31 cellular contexts compared by ENCODE assay signal in the genomic region with DNA sequence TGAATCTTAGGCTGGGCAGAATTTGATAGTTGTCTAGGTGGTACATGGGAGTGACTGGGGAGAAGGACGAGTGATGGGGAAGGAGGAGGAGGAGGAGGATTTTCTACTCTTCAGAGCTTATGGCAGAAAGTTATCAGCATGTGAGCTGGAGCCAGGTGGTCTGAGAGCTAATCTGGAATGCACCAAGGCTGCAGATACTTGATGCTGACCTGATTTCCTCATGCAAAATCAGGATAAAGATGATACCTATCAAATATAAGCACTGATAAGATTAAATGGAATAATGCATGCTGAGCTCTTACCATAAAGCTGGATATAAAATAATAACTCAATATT.
"Had no signal": no experiment of that assay in that cellular context is flagged by ENCODE, and none has a peak within 500 bp of the region (broad histone marks: within the 10 kb centered on the region; RNA-seq: fewer than 3 reads in every experiment).

No MANE protein-coding gene starts in this region.

- H3K4me1 Mint-ChIP-seq: activated CD4-positive, alpha-beta T cell treated with anti-CD3 and anti-CD28 coated beads for 36 hours; activated CD4-positive, alpha-beta T cell treated with anti-CD3 and anti-CD28 coated beads, Interleukin-2, amount 10 ng/mL, durations not matched to agents 7 days and 5 days; activated naive CD4-positive, alpha-beta T cell treated with anti-CD3 and anti-CD28 coated beads, Interleukin-2, amount 50 U/mL, for 24 hours; activated naive CD8-positive, alpha-beta T cell treated with anti-CD3 and anti-CD28 coated beads, Interleukin-2, amount 10 ng/mL, durations not matched to agents 7 days and 5 days; central memory CD8-positive, alpha-beta T cell had no signal

- H3K36me3 ChIP-seq: ascending aorta, cardiac muscle cell, Peyer's patch, SJSA1 had no signal

- ATAC-seq: activated CD4-positive, alpha-beta T cell treated with anti-CD3 and anti-CD28 coated beads for 36 hours; activated CD4-positive, CD25-positive, alpha-beta regulatory T cell treated with anti-CD3 and anti-CD28 coated beads, Interleukin-2, amount 50 U/mL, for 24 hours; activated CD8-positive, alpha-beta T cell treated with anti-CD3 and anti-CD28 coated beads, Interleukin-2, amount 10 ng/mL, durations not matched to agents 7 days and 5 days; PC-3 had no signal

- H3K4me1 ChIP-seq: ascending aorta, Peyer's patch, SJSA1 had no signal

- DNase-seq: activated CD4-positive, alpha-beta T cell treated with anti-CD3 and anti-CD28 coated beads for 36 hours; activated CD4-positive, alpha-beta T cell treated with anti-CD3 and anti-CD28 coated beads, Interleukin-2, amount 10 ng/mL, durations not matched to agents 7 days and 5 days; activated CD4-positive, alpha-beta T cell treated with anti-CD3 and anti-CD28 coated beads, Interleukin-2, amount 50 U/mL, for 48 hours; activated CD8-positive, alpha-beta T cell treated with anti-CD3 and anti-CD28 coated beads, Interleukin-2, amount 10 ng/mL, durations not matched to agents 7 days and 5 days; activated gamma-delta T cell; activated naive CD4-positive, alpha-beta T cell treated with Interleukin-2 at 50 U/mL for 16 hours; activated naive CD8-positive, alpha-beta T cell treated with anti-CD3 and anti-CD28 coated beads, Interleukin-2, amount 10 ng/mL, durations not matched to agents 7 days and 5 days; activated T-cell treated with anti-CD3 and anti-CD28 coated beads, Interleukin-2, amount 50 U/mL, for 24 hours; amygdala; NCI-H1092 treated with DMSO at 0.1 percent for 48 hours; NCI-H1417; NCI-H146; NCI-H187; NCI-H2029 treated with DMSO at 0.1 percent for 48 hours; NCI-H2107; NCI-H2171; NCI-H510A; NCI-H69; NK-92 treated with Interleukin-12 subunit alpha and Interleukin-12 subunit beta, amount 100 ng/mL, for 24 hours; PC-3; Peyer's patch; RPMI8226; SHP77 treated with DMSO at 0.1 percent for 48 hours; T1000 had no signal

- H3K4me3 ChIP-seq: ascending aorta, cardiac muscle cell, Peyer's patch, SJSA1 had no signal

- H3K4me3 Mint-ChIP-seq: activated CD4-positive, alpha-beta T cell treated with anti-CD3 and anti-CD28 coated beads for 36 hours; activated CD4-positive, alpha-beta T cell treated with anti-CD3 and anti-CD28 coated beads, Interleukin-2, amount 10 ng/mL, durations not matched to agents 7 days and 5 days; activated CD8-positive, alpha-beta T cell treated with anti-CD3 and anti-CD28 coated beads, Interleukin-2, amount 10 ng/mL, durations not matched to agents 7 days and 5 days; activated naive CD4-positive, alpha-beta T cell treated with anti-CD3 and anti-CD28 coated beads, Interleukin-2, amount 50 U/mL, for 24 hours; activated naive CD8-positive, alpha-beta T cell treated with anti-CD3 and anti-CD28 coated beads, Interleukin-2, amount 10 ng/mL, durations not matched to agents 7 days and 5 days; activated T-cell treated with anti-CD3 and anti-CD28 coated beads, Interleukin-2, amount 50 U/mL, for 24 hours; central memory CD8-positive, alpha-beta T cell had no signal

- H3K27me3 Mint-ChIP-seq: activated CD4-positive, alpha-beta T cell treated with anti-CD3 and anti-CD28 coated beads for 36 hours; activated CD4-positive, alpha-beta T cell treated with anti-CD3 and anti-CD28 coated beads, Interleukin-2, amount 10 ng/mL, durations not matched to agents 7 days and 5 days; activated naive CD4-positive, alpha-beta T cell treated with anti-CD3 and anti-CD28 coated beads, Interleukin-2, amount 50 U/mL, for 24 hours; activated naive CD8-positive, alpha-beta T cell treated with anti-CD3 and anti-CD28 coated beads, Interleukin-2, amount 10 ng/mL, durations not matched to agents 7 days and 5 days; activated T-cell treated with anti-CD3 and anti-CD28 coated beads, Interleukin-2, amount 50 U/mL, for 24 hours; central memory CD8-positive, alpha-beta T cell had no signal

- H3K9me3 Mint-ChIP-seq: activated naive CD4-positive, alpha-beta T cell treated with anti-CD3 and anti-CD28 coated beads, Interleukin-2, amount 50 U/mL, for 24 hours had no signal

- H3K27me3 ChIP-seq: ascending aorta, cardiac muscle cell, Peyer's patch, SJSA1 had no signal

- H3K36me3 Mint-ChIP-seq: activated naive CD4-positive, alpha-beta T cell treated with anti-CD3 and anti-CD28 coated beads, Interleukin-2, amount 50 U/mL, for 24 hours; activated naive CD8-positive, alpha-beta T cell treated with anti-CD3 and anti-CD28 coated beads, Interleukin-2, amount 10 ng/mL, durations not matched to agents 7 days and 5 days had no signal

- H3K27ac Mint-ChIP-seq: activated CD4-positive, alpha-beta T cell treated with anti-CD3 and anti-CD28 coated beads for 36 hours; activated CD4-positive, alpha-beta T cell treated with anti-CD3 and anti-CD28 coated beads, Interleukin-2, amount 10 ng/mL, durations not matched to agents 7 days and 5 days; activated CD8-positive, alpha-beta T cell treated with anti-CD3 and anti-CD28 coated beads, Interleukin-2, amount 10 ng/mL, durations not matched to agents 7 days and 5 days; activated naive CD4-positive, alpha-beta T cell treated with anti-CD3 and anti-CD28 coated beads, Interleukin-2, amount 50 U/mL, for 24 hours; activated naive CD8-positive, alpha-beta T cell treated with anti-CD3 and anti-CD28 coated beads, Interleukin-2, amount 10 ng/mL, durations not matched to agents 7 days and 5 days; activated T-cell treated with anti-CD3 and anti-CD28 coated beads, Interleukin-2, amount 50 U/mL, for 24 hours; activated T-helper 2 cell treated with anti-CD3 and anti-CD28 coated beads, Interferon-gamma antibody, Interleukin-2, Interleukin-4, amounts not matched to agents 10 μg/mL and 5 μg/mL and 100 μg/mL, durations not matched to agents 14 hours and 24 hours and 36 hours had no signal

- H3K9me3 ChIP-seq: ascending aorta, Peyer's patch, SJSA1 had no signal

- H3K27ac ChIP-seq: ascending aorta, cardiac muscle cell, Peyer's patch, SJSA1 had no signal
